Comparison of ENCODE assay signal across 9 cellular contexts in the genomic region with DNA sequence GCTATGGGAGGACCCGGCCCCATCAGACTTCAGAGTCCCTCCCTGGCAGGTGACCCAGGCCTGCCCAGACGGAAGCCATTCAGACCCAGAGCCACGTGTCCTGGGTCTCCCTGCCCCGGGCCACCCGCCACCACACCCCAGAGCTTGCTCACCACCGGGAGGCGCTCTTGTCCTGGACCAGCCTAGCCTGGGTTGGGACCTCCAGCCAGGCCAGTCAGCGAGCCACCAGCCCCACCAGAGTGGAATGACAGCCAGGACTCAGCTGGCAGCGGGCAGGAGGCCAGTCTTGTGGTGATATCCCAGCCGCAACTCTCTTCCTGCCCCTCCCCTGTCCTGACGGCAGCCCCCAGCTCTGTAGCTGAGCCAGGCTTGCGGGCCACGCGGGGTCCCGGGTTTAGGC. TPM values are rescaled to one million over a fixed set of nuclear protein-coding genes. Genes with fewer than 3 reads are reported as not detected.
DNase-seq lines count a peak whose midpoint lies in the region; ATAC-seq and TF ChIP-seq lines count a peak whose summit lies in the region.
"Had no signal": no experiment of that assay in that cellular context is flagged by ENCODE, and none has a peak within 500 bp of the region (broad histone marks: within the 10 kb centered on the region; RNA-seq: fewer than 3 reads in every experiment).

No MANE protein-coding gene starts in this region.

- H3K36me3 Mint-ChIP-seq in endothelial cell (ENCODE audit: low read depth, unreplicated experiment), result peaks cover 1% of the 10 kb centered on the region
- no peaks in the 10 kb centered on the region for H3K36me3 Mint-ChIP-seq in progenitor cell of endocrine pancreas (ENCODE audit: insufficient read depth)
- H3K36me3 Mint-ChIP-seq: naive B cell had no signal

- DNase-seq in RWPE1 (ENCODE audit: low spot score) (no peak), endothelial cell (ENCODE audit: low spot score) (peak; percentile 55), progenitor cell of endocrine pancreas (ENCODE audit: low spot score, unreplicated experiment) (no peak)
- DNase-seq: naive B cell had no signal

- POLR2A ChIA-PET in RWPE1 (lab: Yijun Ruan, JAX; ENCODE audit: low non-redundant PET), result interaction anchor here (0.6 to 1.0 kb wide), 2 partner anchors 17 to 89 kb away, joined by 6 to 9 read pairs; a partner anchor contains a TSS

- H3K27me3 Mint-ChIP-seq in endothelial cell (ENCODE audit: unreplicated experiment) (peaks cover 4% of the 10 kb centered on the region), progenitor cell of endocrine pancreas (peaks cover 17% of the 10 kb centered on the region)

- peak overlapping the region; percentile 80 for H3K27ac ChIP-seq in RWPE1

- CTCF ChIA-PET in RWPE1 (lab: Yijun Ruan, JAX), result interaction anchor here (0.6 to 1.8 kb wide), 8 partner anchors 17 to 258 kb away, joined by 3 to 6 read pairs (median 3); a partner anchor contains a TSS

- peak; percentile 37 for TF ChIP-seq CTCF in GM12872 (IDR thresholded peaks at IDR 0.05; ENCODE audit: insufficient read depth, low read depth, low read length)
- TF ChIP-seq CTCF in RWPE1 (conservative IDR thresholded peaks at IDR 0.05; ENCODE audit: low read depth), result no peak; the same call in 1 of the 2 replicates
- no peak for TF ChIP-seq CTCF in endothelial cell (IDR thresholded peaks at IDR 0.05; ENCODE audit: unreplicated experiment)
- TF ChIP-seq CTCF in progenitor cell of endocrine pancreas (IDR thresholded peaks at IDR 0.05; ENCODE audit: unreplicated experiment), result peak; percentile 8

- H3K27ac Mint-ChIP-seq in endothelial cell (ENCODE audit: unreplicated experiment) (no peak overlapping the region), progenitor cell of endocrine pancreas (no peak overlapping the region)

- H3K9me3 Mint-ChIP-seq in endothelial cell (ENCODE audit: unreplicated experiment) (no peaks in the 10 kb centered on the region), progenitor cell of endocrine pancreas (ENCODE audit: low read depth) (no peaks in the 10 kb centered on the region)
- H3K9me3 Mint-ChIP-seq: naive B cell had no signal

- H3K4me1 Mint-ChIP-seq in endothelial cell (ENCODE audit: unreplicated experiment), result no peaks in the 10 kb centered on the region
- no peaks in the 10 kb centered on the region for H3K4me1 Mint-ChIP-seq in progenitor cell of endocrine pancreas (ENCODE audit: low read depth)
- H3K4me1 Mint-ChIP-seq: naive B cell had no signal

- no peak for ATAC-seq in HG03280 (IDR thresholded peaks at IDR 0.05; ENCODE audit: unreplicated experiment)
- ATAC-seq in GM21360 (IDR thresholded peaks at IDR 0.05; ENCODE audit: unreplicated experiment), result no peak
- ATAC-seq in HG03565 (IDR thresholded peaks at IDR 0.05; ENCODE audit: unreplicated experiment), result no peak
- ATAC-seq in GM18870 (IDR thresholded peaks at IDR 0.05; ENCODE audit: unreplicated experiment), result no peak

- H3K4me3 Mint-ChIP-seq in endothelial cell (ENCODE audit: unreplicated experiment), result no peak overlapping the region
- H3K4me3 Mint-ChIP-seq in progenitor cell of endocrine pancreas (ENCODE audit: low read depth), result no peak overlapping the region

RNA-seq across cellular contexts. Expression of a gene that starts 1.7 kb away (rescaled TPM):
- not detected for total RNA-seq in endothelial cell (ENCODE audit: unreplicated experiment)
- not detected in 2 replicates for total RNA-seq in progenitor cell of endocrine pancreas

RNA-seq across cellular contexts. Expression of a gene that starts 7.2 kb away (rescaled TPM):
- total RNA-seq in endothelial cell (ENCODE audit: unreplicated experiment), result not detected
- total RNA-seq in progenitor cell of endocrine pancreas, result not detected in 2 replicates

RNA-seq across cellular contexts. Expression of a gene that starts 16.6 kb away (rescaled TPM):
- 8.3 TPM for total RNA-seq in endothelial cell (ENCODE audit: unreplicated experiment)
- total RNA-seq in progenitor cell of endocrine pancreas, result 54.9 and 57.1 TPM in 2 replicates

RNA-seq across cellular contexts. Expression of a gene that starts 20.7 kb away (rescaled TPM):
- total RNA-seq in endothelial cell (ENCODE audit: unreplicated experiment) (not detected), progenitor cell of endocrine pancreas (0.64 TPM in 1 of 2 replicates, not detected in the other)

RNA-seq across cellular contexts. Expression of a gene that starts 23.6 kb away (rescaled TPM):
- total RNA-seq in endothelial cell (ENCODE audit: unreplicated experiment) (1.5 TPM), progenitor cell of endocrine pancreas (14.7 and 16.2 TPM in 2 replicates)

Comparison
In these comparisons a context has a peak if more than half of its experiments do, and no peak if none do; other contexts are left out.
1. CTCF ChIP-seq: peak in GM12872 (single experiment) and progenitor cell of endocrine pancreas (single experiment); none in RWPE1 (single experiment) and endothelial cell (single experiment).